Comparison of ENCODE assay signal across 11 cellular contexts in the genomic region with DNA sequence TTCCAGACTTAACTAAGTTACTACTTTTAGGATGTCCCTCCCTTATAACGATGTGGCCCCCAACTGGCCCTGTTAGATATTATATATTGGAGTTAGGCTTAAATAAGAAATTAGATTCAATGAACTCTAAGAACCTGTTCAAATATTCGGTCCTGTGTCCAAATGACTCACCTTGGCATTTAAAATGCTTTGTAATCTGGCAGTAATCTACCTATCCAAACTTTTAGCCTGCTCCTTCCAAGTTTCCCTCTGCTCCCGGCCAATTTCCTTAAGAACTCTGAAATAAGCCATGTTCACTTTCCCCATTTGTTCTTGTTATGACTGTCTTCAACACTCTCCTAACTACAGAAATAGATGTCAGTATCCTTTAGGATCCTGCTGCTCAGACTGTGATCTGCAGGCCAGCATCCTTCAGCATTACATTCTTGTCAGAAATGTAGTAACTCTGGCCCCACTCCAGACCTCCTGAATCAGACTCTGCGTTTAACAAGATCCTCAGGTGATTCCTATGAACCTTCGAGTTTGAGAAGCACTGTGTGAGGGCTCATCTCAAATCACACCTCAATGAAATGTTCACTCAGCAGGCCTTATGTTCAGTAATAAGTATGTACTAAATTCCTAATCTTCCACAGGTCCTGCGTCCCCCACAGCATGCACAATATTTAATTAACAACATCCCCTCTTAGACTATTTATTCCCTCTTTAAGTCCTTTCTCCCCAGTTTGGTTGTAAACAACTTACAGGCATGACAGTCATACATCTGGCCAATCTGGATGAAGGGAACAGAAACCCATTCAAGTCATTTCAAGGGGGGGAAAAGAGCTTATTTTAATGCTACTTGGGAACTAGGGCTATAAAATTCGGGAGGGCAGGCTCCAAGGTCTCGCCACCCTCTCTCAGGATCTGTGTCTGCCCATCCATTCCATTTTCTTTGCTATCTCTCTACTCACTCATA. TPM values are rescaled to one million over a fixed set of nuclear protein-coding genes. Genes with fewer than 3 reads are reported as not detected.
A peak's percentile ranks its signal among the peaks of the same experiment; 100 is the strongest.
DNase-seq lines count a peak whose midpoint lies in the region; ATAC-seq and TF ChIP-seq lines count a peak whose summit lies in the region.
"Had no signal": no experiment of that assay in that cellular context is flagged by ENCODE, and none has a peak within 500 bp of the region (broad histone marks: within the 10 kb centered on the region; RNA-seq: fewer than 3 reads in every experiment).

No MANE protein-coding gene starts in this region.

- peaks cover 11% of the 10 kb centered on the region for H3K9me3 Mint-ChIP-seq in activated CD4-positive, alpha-beta T cell treated with anti-CD3 and anti-CD28 coated beads for 36 hours (ENCODE audit: low read depth)
- peaks cover 12 to 18% of the 10 kb centered on the region in 2 donors for H3K9me3 Mint-ChIP-seq in stimulated activated naive B cell treated with anti-CD40 and anti-IgM and Interleukin-4, amounts not matched to agents 10 μg/mL and 1 μg/mL and 100 μg/mL, for 72 hours

- ATAC-seq in activated CD4-positive, alpha-beta T cell treated with anti-CD3 and anti-CD28 coated beads for 36 hours, result no peak
- ATAC-seq in RWPE2 (ENCODE audit: low read depth), result peak; percentile 41
- ATAC-seq in stimulated activated naive B cell treated with anti-CD40 and anti-IgM and Interleukin-4, amounts not matched to agents 10 μg/mL and 1 μg/mL and 100 μg/mL, for 72 hours (replicated peaks), result no peak
- ATAC-seq: A549 had no signal

- H3K27me3 Mint-ChIP-seq in activated CD4-positive, alpha-beta T cell treated with anti-CD3 and anti-CD28 coated beads for 36 hours, result no peaks in the 10 kb centered on the region
- H3K27me3 Mint-ChIP-seq in stimulated activated naive B cell treated with anti-CD40 and anti-IgM and Interleukin-4, amounts not matched to agents 10 μg/mL and 1 μg/mL and 100 μg/mL, for 72 hours, result no peaks in the 10 kb centered on the region

- no peak overlapping the region for H3K27ac ChIP-seq in RWPE2 (ENCODE audit: poor library complexity, severe bottlenecking)
- H3K27ac ChIP-seq: A549 had no signal

- H3K4me3 Mint-ChIP-seq in activated CD4-positive, alpha-beta T cell treated with anti-CD3 and anti-CD28 coated beads for 36 hours, result peak overlapping the region; percentile 84
- H3K4me3 Mint-ChIP-seq in stimulated activated naive B cell treated with anti-CD40 and anti-IgM and Interleukin-4, amounts not matched to agents 10 μg/mL and 1 μg/mL and 100 μg/mL, for 72 hours, result peak overlapping the region; percentile 55 to 88

- no peaks in the 10 kb centered on the region for H3K9me3 ChIP-seq in RWPE2 (ENCODE audit: severe bottlenecking)
- H3K9me3 ChIP-seq: A549 had no signal

- peaks cover 28% of the 10 kb centered on the region for H3K36me3 Mint-ChIP-seq in activated CD4-positive, alpha-beta T cell treated with anti-CD3 and anti-CD28 coated beads for 36 hours (ENCODE audit: low read depth)
- peaks cover 27 to 40% of the 10 kb centered on the region in 2 donors for H3K36me3 Mint-ChIP-seq in stimulated activated naive B cell treated with anti-CD40 and anti-IgM and Interleukin-4, amounts not matched to agents 10 μg/mL and 1 μg/mL and 100 μg/mL, for 72 hours

- POLR2A ChIA-PET in activated CD4-positive, alpha-beta T cell treated with anti-CD3 and anti-CD28 coated beads for 36 hours (lab: Charles Lee), result no interaction called here
- POLR2A ChIA-PET in GM10248 (lab: Yijun Ruan, JAX), result no interaction called here

- TF ChIP-seq CTCF in RWPE2 (IDR thresholded peaks at IDR 0.05; ENCODE audit: poor library complexity, severe bottlenecking), result no peak
- TF ChIP-seq CTCF in fibroblast of the aortic adventitia (IDR thresholded peaks at IDR 0.05; ENCODE audit: insufficient read depth, low read length), result no peak
- no peak for TF ChIP-seq CTCF in GM10248 (IDR thresholded peaks at IDR 0.05; ENCODE audit: control extremely low read depth, extremely low read depth, low read depth, missing control alignments)

- CTCF ChIA-PET in activated CD4-positive, alpha-beta T cell treated with anti-CD3 and anti-CD28 coated beads for 36 hours (lab: Charles Lee), result interaction anchor here (1.7 kb wide), 1 partner anchor 19 kb away, joined by 4 read pairs; no protein-coding TSS in a partner anchor
- CTCF ChIA-PET in GM10248 (lab: Yijun Ruan, JAX), result interaction anchor here (0.8 to 1.6 kb wide), 4 partner anchors 9 to 85 kb away, joined by 3 to 6 read pairs (median 4); no protein-coding TSS in a partner anchor

- peaks cover 54% of the 10 kb centered on the region for H3K4me1 Mint-ChIP-seq in activated CD4-positive, alpha-beta T cell treated with anti-CD3 and anti-CD28 coated beads for 36 hours
- H3K4me1 Mint-ChIP-seq in stimulated activated naive B cell treated with anti-CD40 and anti-IgM and Interleukin-4, amounts not matched to agents 10 μg/mL and 1 μg/mL and 100 μg/mL, for 72 hours, result peaks cover 25 to 70% of the 10 kb centered on the region in 2 donors

- peak overlapping the region; percentile 93 for H3K27ac Mint-ChIP-seq in activated CD4-positive, alpha-beta T cell treated with anti-CD3 and anti-CD28 coated beads for 36 hours
- peak overlapping the region; percentile 21 for H3K27ac Mint-ChIP-seq in stimulated activated naive B cell treated with anti-CD40 and anti-IgM and Interleukin-4, amounts not matched to agents 10 μg/mL and 1 μg/mL and 100 μg/mL, for 72 hours

- H3K4me3 ChIP-seq in RWPE2 (ENCODE audit: severe bottlenecking), result no peak overlapping the region
- H3K4me3 ChIP-seq in fibroblast of the aortic adventitia (ENCODE audit: low read depth, low read length), result no peak overlapping the region
- H3K4me3 ChIP-seq: A549 had no signal

- H3K36me3 ChIP-seq in RWPE2 (ENCODE audit: low read depth), result no peaks in the 10 kb centered on the region

- DNase-seq in activated CD4-positive, alpha-beta T cell treated with anti-CD3 and anti-CD28 coated beads for 36 hours, result no peak
- no peak for DNase-seq in activated CD4-positive, alpha-beta T cell treated with anti-CD3 and anti-CD28 coated beads, Interleukin-2, amount 50 U/mL, for 48 hours
- DNase-seq in RWPE2 (ENCODE audit: low spot score), result no peak
- DNase-seq in fibroblast of the aortic adventitia (ENCODE audit: low read depth), result peak; percentile 19
- DNase-seq in stimulated activated naive B cell treated with anti-CD40 and anti-IgM and Interleukin-4, amounts not matched to agents 10 μg/mL and 1 μg/mL and 100 μg/mL, for 72 hours, result no peak
- no peak for DNase-seq in NCI-H2081 treated with DMSO at 0.1 percent for 48 hours (lab: John Stamatoyannopoulos, UW)
- no peak for DNase-seq in GM10248 (ENCODE audit: extremely low spot score)
- no peak for DNase-seq in iPS-NIHi7 (ENCODE audit: extremely low spot score)
- DNase-seq: NCI-H1694 treated with DMSO at 0.1 percent for 48 hours; stimulated activated CD4-positive, alpha-beta T cell treated with anti-CD3 and anti-CD28 coated beads, Interleukin-12 subunit alpha, Interleukin-12 subunit beta, amount 100 ng/mL, for 4 hours had no signal

- H3K27me3 ChIP-seq in RWPE2 (ENCODE audit: insufficient read depth, poor library complexity, severe bottlenecking), result peaks cover 6% of the 10 kb centered on the region

- intact Hi-C loops in activated CD4-positive, alpha-beta T cell treated with anti-CD3 and anti-CD28 coated beads for 36 hours (cut with DNase I, micrococcal nuclease), result loop anchor here in 1 of 2 experiments (1.0 kb wide), 1 partner anchor 9 kb away; no protein-coding TSS in a partner anchor

- H3K4me1 ChIP-seq in RWPE2 (ENCODE audit: insufficient read depth, poor library complexity, severe bottlenecking), result peaks cover 17% of the 10 kb centered on the region
- H3K4me1 ChIP-seq: A549 had no signal

RNA-seq across cellular contexts. Expression of a gene that starts 3.0 kb away (rescaled TPM):
- 10 to 100 TPM; 15.1 to 21.1 TPM for total RNA-seq in activated CD4-positive, alpha-beta T cell treated with anti-CD3 and anti-CD28 coated beads for 36 hours
- 7.5 TPM in 2 replicates for total RNA-seq in fibroblast of the aortic adventitia (ENCODE audit: low replicate concordance)
